In genomic region chr6:157268835-157269234, GRCh38 we compare ENCODE assay signal across 15 cellular contexts. TPM values are rescaled to one million over a fixed set of nuclear protein-coding genes. Genes with fewer than 3 reads are reported as not detected.
DNase-seq lines count a peak whose midpoint lies in the region; ATAC-seq and TF ChIP-seq lines count a peak whose summit lies in the region.
"Had no signal": no experiment of that assay in that cellular context is flagged by ENCODE, and none has a peak within 500 bp of the region (broad histone marks: within the 10 kb centered on the region; RNA-seq: fewer than 3 reads in every experiment).

No MANE protein-coding gene starts in this region.

- H2BK5ac ChIP-seq in neuronal stem cell (ENCODE audit: low read length): no peak overlapping the region

- BruUV-seq in PC-3 (replicated peaks; lab: Mats Ljungman, UMichigan): no TSS peak

- H3K4ac ChIP-seq in neuronal stem cell (ENCODE audit: low read length): no peak overlapping the region

- peak in 1 of 2 donors; percentile 4 for ATAC-seq in right cardiac atrium
- no peak for ATAC-seq in GM21423 (IDR thresholded peaks at IDR 0.05; ENCODE audit: unreplicated experiment)
- no peak for ATAC-seq in PC-3
- ATAC-seq: activated T-cell treated with anti-CD3 and anti-CD28 coated beads, Interleukin-2, amount 50 U/mL, for 72 hours had no signal

- DNase-seq in chondrocyte (ENCODE audit: low spot score) (peak; percentile 59), right cardiac atrium (peak in 2 of 3 donors; percentile 57 to 71), neuronal stem cell (ENCODE audit: low spot score) (no peak), testis (no peak), activated gamma-delta T cell (lab: John Stamatoyannopoulos, UW) (no peak), WERI-Rb-1 (no peak), PC-3 (no peak)
- DNase-seq: activated CD4-positive, alpha-beta T cell treated with anti-CD3 and anti-CD28 coated beads, Interleukin-2, amount 50 U/mL, for 1 hour; activated T-cell treated with anti-CD3 and anti-CD28 coated beads, Interleukin-2, amount 50 U/mL, for 72 hours; DMS53; MV-4-11; NCI-H2171 treated with DMSO at 0.1 percent for 48 hours; SJCRH30 had no signal

- TF ChIP-seq CTCF in chondrocyte (IDR thresholded peaks at IDR 0.05) (no peak), testis (IDR thresholded peaks at IDR 0.05) (no peak), WERI-Rb-1 (IDR thresholded peaks at IDR 0.05; ENCODE audit: low read depth, low read length) (no peak), PC-3 (conservative IDR thresholded peaks at IDR 0.05; ENCODE audit: low read depth, low read length) (no peak)

- no peaks in the 10 kb centered on the region for H3K36me3 Mint-ChIP-seq in chondrocyte (ENCODE audit: low read depth)

- H3K9me3 Mint-ChIP-seq in chondrocyte (ENCODE audit: low read depth): no peaks in the 10 kb centered on the region

- no peak overlapping the region for H3K14ac ChIP-seq in neuronal stem cell (ENCODE audit: low read length)

- no peaks in the 10 kb centered on the region for H3K79me1 ChIP-seq in neuronal stem cell (ENCODE audit: low read depth, low read length)

- 47% methylated on average over 6 of the region's 6 CpGs for WGBS in right cardiac atrium
- WGBS in neuronal stem cell (ENCODE audit: extremely low coverage in 2 of 2, insufficient read length in 2 of 2, insufficient replicate concordance in 1 of 2), 2 donors: no CpG with 5 or more reads among the region's 6 CpGs
- WGBS in testis, 2 donors: 36 to 57% methylated on average over 6 of the region's 6 CpGs

- no peaks in the 10 kb centered on the region for H3K27me3 Mint-ChIP-seq in chondrocyte (ENCODE audit: low read depth)
- H3K27me3 Mint-ChIP-seq: stimulated activated naive CD8-positive, alpha-beta T cell treated with anti-CD3 and anti-CD28 coated beads, Interleukin-15, Interleukin-2, amounts not matched to agents 100 ng/mL and 50 ng/mL, for 24 hours had no signal

- intact Hi-C loops in right cardiac atrium (cut with DNase I): no loop called here
- intact Hi-C loops in testis (cut with DNase I; ENCODE audit: low total_unique reads): no loop called here
- intact Hi-C loops in PC-3 (cut with micrococcal nuclease): no loop called here

- H3K9ac ChIP-seq in neuronal stem cell (ENCODE audit: low read depth, low read length, poor library complexity) (no peak overlapping the region), PC-3 (ENCODE audit: low read length) (no peak overlapping the region)

- no peak overlapping the region for H2BK12ac ChIP-seq in neuronal stem cell (ENCODE audit: low read length)

- H3K36me3 ChIP-seq in neuronal stem cell (replicated peaks in 1 of 2; ENCODE audit: control insufficient read depth in 2 of 2, insufficient read depth in 2 of 2, low read length in 2 of 2) (no peaks in the 10 kb centered on the region), testis (ENCODE audit: low read depth, missing control alignments) (no peaks in the 10 kb centered on the region), WERI-Rb-1 (no peaks in the 10 kb centered on the region), PC-3 (ENCODE audit: low read depth, low read length) (no peaks in the 10 kb centered on the region)
- H3K36me3 ChIP-seq: SJCRH30 had no signal

- H3K18ac ChIP-seq in neuronal stem cell (ENCODE audit: low read length): no peak overlapping the region

- POLR2A ChIA-PET in PC-3 (lab: Charles Lee; ENCODE audit: unreplicated experiment): no interaction called here

- H3K23ac ChIP-seq in neuronal stem cell (ENCODE audit: low read depth, low read length, poor library complexity): no peak overlapping the region

- no peaks in the 10 kb centered on the region for H3F3A ChIP-seq in PC-3 (ENCODE audit: low read length, unreplicated experiment)

- no peak overlapping the region for H3K4me3 Mint-ChIP-seq in chondrocyte (ENCODE audit: unreplicated experiment)
- H3K4me3 Mint-ChIP-seq: activated T-cell treated with anti-CD3 and anti-CD28 coated beads, Interleukin-2, amount 50 U/mL, for 72 hours; stimulated activated naive CD8-positive, alpha-beta T cell treated with anti-CD3 and anti-CD28 coated beads, Interleukin-15, Interleukin-2, amounts not matched to agents 100 ng/mL and 50 ng/mL, for 24 hours had no signal

- CTCF ChIA-PET in PC-3 (lab: Charles Lee): no interaction called here

- peaks cover 15% of the 10 kb centered on the region for H3K4me1 Mint-ChIP-seq in chondrocyte (ENCODE audit: low read depth)

- no peak for TF ChIP-seq POLR2A in testis (IDR thresholded peaks at IDR 0.05)

- peak overlapping the region; percentile 33 for H2AFZ ChIP-seq in neuronal stem cell (ENCODE audit: low read length)
- no peak overlapping the region for H2AFZ ChIP-seq in PC-3 (ENCODE audit: low read length)

- no peak overlapping the region for H2BK15ac ChIP-seq in neuronal stem cell (ENCODE audit: low read length)

- H3K4me3 ChIP-seq in right cardiac atrium (ENCODE audit: low read length) (no peak overlapping the region), neuronal stem cell (ENCODE audit: low read length in 2 of 2) (no peak overlapping the region), testis (no peak overlapping the region), WERI-Rb-1 (ENCODE audit: low read depth, low read length) (no peak overlapping the region), PC-3 (ENCODE audit: low read length) (no peak overlapping the region)
- H3K4me3 ChIP-seq: SJCRH30 had no signal

- no peak overlapping the region for H2BK120ac ChIP-seq in neuronal stem cell (ENCODE audit: low read depth, low read length)

- H3K9me3 ChIP-seq in right cardiac atrium (ENCODE audit: control insufficient read depth, low read length): no peaks in the 10 kb centered on the region
- peaks cover 0 to 5% of the 10 kb centered on the region in 2 donors for H3K9me3 ChIP-seq in neuronal stem cell (replicated peaks in 1 of 2; ENCODE audit: control insufficient read depth in 2 of 2, insufficient read depth in 1 of 2, low read depth in 1 of 2, low read length in 2 of 2)
- H3K9me3 ChIP-seq in testis: no peaks in the 10 kb centered on the region
- H3K9me3 ChIP-seq in WERI-Rb-1 (ENCODE audit: severe bottlenecking): no peaks in the 10 kb centered on the region
- no peaks in the 10 kb centered on the region for H3K9me3 ChIP-seq in PC-3 (ENCODE audit: low read length)
- H3K9me3 ChIP-seq: SJCRH30 had no signal

- no peak overlapping the region for H2AK5ac ChIP-seq in neuronal stem cell (ENCODE audit: low read depth, low read length)

- H3K9me2 ChIP-seq in PC-3 (replicated peaks; ENCODE audit: low read length): no peaks in the 10 kb centered on the region

- H3K27ac ChIP-seq in right cardiac atrium (ENCODE audit: low read length) (peak overlapping the region; percentile 25), neuronal stem cell (replicated peaks; ENCODE audit: low read length) (no peak overlapping the region), testis (peak overlapping the region; percentile 1 to 73), WERI-Rb-1 (no peak overlapping the region), PC-3 (ENCODE audit: low read length) (no peak overlapping the region)
- H3K27ac ChIP-seq: SJCRH30 had no signal

- no peaks in the 10 kb centered on the region for H3K79me2 ChIP-seq in PC-3 (ENCODE audit: low read length)

- H4K91ac ChIP-seq in neuronal stem cell (ENCODE audit: low read depth, low read length, poor library complexity): no peak overlapping the region

- H3K4me2 ChIP-seq in neuronal stem cell (ENCODE audit: insufficient read depth, low read length, poor library complexity, severe bottlenecking): no peak overlapping the region
- no peak overlapping the region for H3K4me2 ChIP-seq in PC-3 (ENCODE audit: low read length)

- no peaks in the 10 kb centered on the region for H3K27me3 ChIP-seq in right cardiac atrium (ENCODE audit: control insufficient read depth, insufficient read depth)
- H3K27me3 ChIP-seq in neuronal stem cell (ENCODE audit: control insufficient read depth in 3 of 3, insufficient read depth in 3 of 3, low read depth in 1 of 3, low read length in 3 of 3): peaks cover 0 to 25% (median 4%) of the 10 kb centered on the region in 3 experiments
- H3K27me3 ChIP-seq in testis: no peaks in the 10 kb centered on the region
- H3K27me3 ChIP-seq in WERI-Rb-1 (ENCODE audit: insufficient read depth, low read depth, severe bottlenecking): no peaks in the 10 kb centered on the region
- H3K27me3 ChIP-seq in PC-3 (ENCODE audit: low read length): no peaks in the 10 kb centered on the region
- H3K27me3 ChIP-seq: SJCRH30 had no signal

- H4K8ac ChIP-seq in neuronal stem cell (ENCODE audit: low read depth, low read length): no peak overlapping the region

- peaks cover 8% of the 10 kb centered on the region for H3K4me1 ChIP-seq in right cardiac atrium (ENCODE audit: control insufficient read depth, insufficient read depth, low read length)
- peaks cover 0 to 3% of the 10 kb centered on the region in 2 donors for H3K4me1 ChIP-seq in neuronal stem cell (ENCODE audit: control insufficient read depth in 2 of 2, insufficient read depth in 1 of 2, low read depth in 1 of 2, low read length in 2 of 2)
- H3K4me1 ChIP-seq in testis: peaks cover 20% of the 10 kb centered on the region
- H3K4me1 ChIP-seq in PC-3 (ENCODE audit: insufficient read depth, low read length): no peaks in the 10 kb centered on the region
- H3K4me1 ChIP-seq: SJCRH30 had no signal

- H4K20me1 ChIP-seq in PC-3 (ENCODE audit: low read length): no peaks in the 10 kb centered on the region

- H3K27ac Mint-ChIP-seq in chondrocyte (ENCODE audit: unreplicated experiment): peak overlapping the region; percentile 88
- H3K27ac Mint-ChIP-seq: activated T-cell treated with anti-CD3 and anti-CD28 coated beads, Interleukin-2, amount 50 U/mL, for 72 hours; stimulated activated naive CD8-positive, alpha-beta T cell treated with anti-CD3 and anti-CD28 coated beads, Interleukin-15, Interleukin-2, amounts not matched to agents 100 ng/mL and 50 ng/mL, for 24 hours had no signal

RNA-seq across cellular contexts. Expression of gene TMEM242, which starts 54.5 kb away (rescaled TPM):
- total RNA-seq in chondrocyte: 9.6 to 10.7 TPM (median 9.7 TPM) in 3 replicates
- total RNA-seq in right cardiac atrium: 10 to 100 TPM; 11.5 to 14.8 (median 13.8) TPM
- 12.3 TPM for polyA plus RNA-seq in right cardiac atrium
- polyA plus RNA-seq in neuronal stem cell (2013, experiment 1 of 2): 6.3 TPM
- polyA plus RNA-seq in neuronal stem cell (2013, experiment 2 of 2): 6.7 TPM
- total RNA-seq in testis: 10 to 100 TPM; 10.3 to 11.9 TPM
- polyA plus RNA-seq in testis (ENCODE audit: insufficient read depth, low read depth, low replicate concordance): 8.9 TPM
- 7.9 and 10.3 TPM in 2 replicates for total RNA-seq in PC-3 (2014; rRNA removed)

Comparison
In these comparisons a context has a peak if more than half of its experiments do, and no peak if none do; other contexts are left out.
1. DNase-seq: peak in chondrocyte (single experiment) and right cardiac atrium (2 of 3); none in neuronal stem cell (single experiment), testis (single experiment), activated gamma-delta T cell (single experiment), WERI-Rb-1 (single experiment) and PC-3 (single experiment).
2. H3K27ac ChIP-seq: peak in right cardiac atrium (single experiment) and testis (2 of 2); none in neuronal stem cell (single experiment), WERI-Rb-1 (single experiment) and PC-3 (single experiment).